19 cellular contexts compared by ENCODE assay signal in genomic region chr13:70457474-70457873, GRCh38.
DNase-seq lines count a peak whose midpoint lies in the region; ATAC-seq, FAIRE-seq and TF ChIP-seq lines count a peak whose summit lies in the region.
"Had no signal": no experiment of that assay in that cellular context is flagged by ENCODE, and none has a peak within 500 bp of the region (broad histone marks: within the 10 kb centered on the region; RNA-seq: fewer than 3 reads in every experiment).

No MANE protein-coding gene starts in this region.

- DNase-seq in NCI-H748 (lab: John Stamatoyannopoulos, UW; ENCODE audit: unreplicated experiment) (peak; percentile 43), NCI-H748 treated with DMSO at 0.1 percent for 48 hours (lab: John Stamatoyannopoulos, UW) (no peak), bronchial epithelial cell (ENCODE audit: low read depth) (peak; percentile 41), kidney tubule cell (ENCODE audit: low spot score) (peak; percentile 29)
- no peak for DNase-seq in stimulated activated naive CD8-positive, alpha-beta T cell treated with anti-CD3 and anti-CD28 coated beads, Interleukin-15, Interleukin-2, amounts not matched to agents 100 U/mL and 50 U/mL, for 24 hours
- no peak for DNase-seq in stimulated activated naive CD4-positive, alpha-beta T cell treated with Interleukin-2 at 50 U/mL for 16 hours (lab: John Stamatoyannopoulos, UW)
- DNase-seq: C1 segment of cervical spinal cord, DMS79, GDM1, GOT3, MG63, NCI-H1930, NCI-H2227 treated with DMSO at 0.1 percent for 48 hours, NCI-H774 had no signal

- H3K36me3 ChIP-seq in bronchial epithelial cell (ENCODE audit: control insufficient read depth, insufficient read depth, low read length): no peaks in the 10 kb centered on the region
- H3K36me3 ChIP-seq: MG63 had no signal

- no peak for FAIRE-seq in bronchial epithelial cell (lab: Jason Lieb, UNC)
- FAIRE-seq: A204.1, GM12892 had no signal

- no peaks in the 10 kb centered on the region for H3K27me3 ChIP-seq in bronchial epithelial cell (ENCODE audit: control insufficient read depth, insufficient read depth, low read length)
- H3K27me3 ChIP-seq: MG63 had no signal

- no peak overlapping the region for H3K4me3 ChIP-seq in bronchial epithelial cell (ENCODE audit: low read depth, low read length)
- H3K4me3 ChIP-seq: MG63, SK-N-MC had no signal

- TF ChIP-seq CTCF in bronchial epithelial cell (IDR thresholded peaks at IDR 0.05; ENCODE audit: insufficient read depth, low read length, severe bottlenecking): no peak

- ATAC-seq in stimulated activated naive CD8-positive, alpha-beta T cell treated with anti-CD3 and anti-CD28 coated beads, Interleukin-15, Interleukin-2, amounts not matched to agents 100 U/mL and 50 U/mL, for 24 hours: no peak
- ATAC-seq in HG02763 (IDR thresholded peaks at IDR 0.05; ENCODE audit: unreplicated experiment) (no peak), GM18861 (IDR thresholded peaks at IDR 0.05; ENCODE audit: unreplicated experiment) (no peak)

Comparison
In these comparisons a context has a peak if more than half of its experiments do, and no peak if none do; other contexts are left out.
1. DNase-seq: peak in NCI-H748 (single experiment), bronchial epithelial cell (single experiment) and kidney tubule cell (single experiment); none in NCI-H748 treated with DMSO at 0.1 percent for 48 hours (single experiment), stimulated activated naive CD8-positive, alpha-beta T cell treated with anti-CD3 and anti-CD28 coated beads, Interleukin-15, Interleukin-2, amounts not matched to agents 100 U/mL and 50 U/mL, for 24 hours (single experiment) and stimulated activated naive CD4-positive, alpha-beta T cell treated with Interleukin-2 at 50 U/mL for 16 hours (single experiment).